ENCODE assay signal across 30 cellular contexts in genomic region chr1:51814513-51814912, GRCh38.
"Had no signal": no experiment of that assay in that cellular context is flagged by ENCODE, and none has a peak within 500 bp of the region (broad histone marks: within the 10 kb centered on the region; RNA-seq: fewer than 3 reads in every experiment).

No MANE protein-coding gene starts in this region.

- H3K27me3 Mint-ChIP-seq: naive thymus-derived CD4-positive, alpha-beta T cell; natural killer cell treated with Interleukin-12 subunit alpha and Interleukin-12 subunit beta and Interleukin-15 and Interleukin-18, amount 100 ng/mL, for 72 hours; progenitor cell of endocrine pancreas; stimulated activated naive B cell treated with anti-CD40 and anti-IgM and Interleukin-4, amounts not matched to agents 10 μg/mL and 1 μg/mL and 100 μg/mL, for 72 hours had no signal

- H3K4me1 Mint-ChIP-seq: immature natural killer cell; mesothelial cell of epicardium; stimulated activated naive B cell treated with anti-CD40 and anti-IgM and Interleukin-4, amounts not matched to agents 10 μg/mL and 1 μg/mL and 100 μg/mL, for 72 hours had no signal

- H3K27ac Mint-ChIP-seq: mesothelial cell of epicardium; natural killer cell treated with Interleukin-12 subunit alpha and Interleukin-12 subunit beta and Interleukin-15 and Interleukin-18, amount 100 ng/mL, for 72 hours; progenitor cell of endocrine pancreas; stimulated activated naive B cell treated with anti-CD40 and anti-IgM and Interleukin-4, amounts not matched to agents 10 μg/mL and 1 μg/mL and 100 μg/mL, for 72 hours had no signal

- H3K27me3 ChIP-seq: left lung, ovary, stomach, testis, thyroid gland, upper lobe of right lung had no signal

- FAIRE-seq: islet of Langerhans, kidney, urothelium cell line had no signal

- H3K4me1 ChIP-seq: left lung, lower lobe of right lung, stomach, testis, thyroid gland, upper lobe of right lung had no signal

- DNase-seq: hypothalamus; immature natural killer cell; kidney; left colon; left lung; lower lobe of right lung; mammary epithelial cell; mesendoderm; naive thymus-derived CD4-positive, alpha-beta T cell; ovary; retina; right cardiac atrium; stimulated activated CD4-positive, alpha-beta T cell treated with anti-CD3 and anti-CD28 coated beads, Interleukin-12 subunit alpha, Interleukin-12 subunit beta, amount 100 ng/mL, for 4 hours; stimulated activated CD4-positive, alpha-beta T cell treated with anti-CD3 and anti-CD28 coated beads, Interleukin-15, amount 100 ng/mL, for 24 hours; stimulated activated CD4-positive, alpha-beta T cell treated with anti-CD3 and anti-CD28 coated beads, Interleukin-2, amount 100 ng/mL, for 24 hours; stimulated activated CD4-positive, alpha-beta T cell treated with anti-CD3 and anti-CD28 coated beads, Interleukin-4, amount 100 ng/mL, for 1 hour; stimulated activated naive B cell treated with anti-CD40 and anti-IgM and Interleukin-4, amounts not matched to agents 10 μg/mL and 1 μg/mL and 100 μg/mL, for 72 hours; stimulated activated naive CD8-positive, alpha-beta T cell treated with anti-CD3 and anti-CD28 coated beads, Interleukin-15, Interleukin-2, amounts not matched to agents 100 U/mL and 50 U/mL, for 24 hours; stomach; testis; thyroid gland; trophoblast cell; upper lobe of right lung had no signal

- H3K36me3 ChIP-seq: ovary had no signal

- H3K4me3 ChIP-seq: left lung, lower lobe of right lung, ovary, skin epidermis, stomach, testis, thyroid gland, upper lobe of right lung had no signal

- H3K27ac ChIP-seq: left lung, lower lobe of right lung, ovary, skin epidermis, stomach, testis, thyroid gland, upper lobe of right lung had no signal

- ATAC-seq: left colon; left lung; lower lobe of right lung; naive thymus-derived CD4-positive, alpha-beta T cell; natural killer cell treated with Interleukin-12 subunit alpha and Interleukin-12 subunit beta and Interleukin-15 and Interleukin-18, amount 100 ng/mL, for 72 hours; right cardiac atrium; sciatic nerve; stimulated activated naive B cell treated with anti-CD40 and anti-IgM and Interleukin-4, amounts not matched to agents 10 μg/mL and 1 μg/mL and 100 μg/mL, for 72 hours; stimulated activated naive CD8-positive, alpha-beta T cell treated with anti-CD3 and anti-CD28 coated beads, Interleukin-15, Interleukin-2, amounts not matched to agents 100 U/mL and 50 U/mL, for 24 hours; upper lobe of right lung had no signal

- H3K9me3 ChIP-seq: left lung, lower lobe of right lung, ovary, stomach, testis, thyroid gland, upper lobe of right lung had no signal

- H3K4me3 Mint-ChIP-seq: immature natural killer cell; mesothelial cell of epicardium; naive thymus-derived CD4-positive, alpha-beta T cell; natural killer cell treated with Interleukin-12 subunit alpha and Interleukin-12 subunit beta and Interleukin-15 and Interleukin-18, amount 100 ng/mL, for 72 hours; stimulated activated naive B cell treated with anti-CD40 and anti-IgM and Interleukin-4, amounts not matched to agents 10 μg/mL and 1 μg/mL and 100 μg/mL, for 72 hours had no signal

- H3K9me3 Mint-ChIP-seq: immature natural killer cell; mesothelial cell of epicardium; naive thymus-derived CD4-positive, alpha-beta T cell; natural killer cell treated with Interleukin-12 subunit alpha and Interleukin-12 subunit beta and Interleukin-15 and Interleukin-18, amount 100 ng/mL, for 72 hours; stimulated activated naive B cell treated with anti-CD40 and anti-IgM and Interleukin-4, amounts not matched to agents 10 μg/mL and 1 μg/mL and 100 μg/mL, for 72 hours had no signal
